In the genomic region with DNA sequence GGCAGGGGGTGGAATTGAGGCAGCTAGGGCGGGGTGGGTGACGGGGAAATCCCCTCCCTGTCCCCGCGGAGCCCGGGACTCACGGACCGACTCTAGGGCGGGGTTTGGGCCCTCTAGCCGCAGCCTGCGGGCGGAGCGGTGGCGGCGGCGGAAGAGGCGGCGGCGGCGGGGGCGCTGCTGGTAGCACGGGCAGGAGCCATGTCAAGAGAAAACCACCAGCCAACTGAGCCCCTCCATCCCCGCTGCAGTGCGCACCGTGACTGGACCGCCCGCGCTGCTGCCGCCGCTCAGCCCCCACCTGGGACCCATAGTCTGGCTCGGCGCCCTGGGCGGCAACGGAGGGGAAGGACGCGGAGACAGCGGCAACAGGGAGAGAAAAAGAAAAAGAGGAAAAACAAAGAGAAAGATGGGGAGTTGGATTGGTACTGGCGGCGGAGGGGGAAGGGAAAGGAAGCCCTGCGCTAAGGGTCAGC, we compare ENCODE assay signal across 1 cellular context.
TF ChIP-seq lines count a peak whose summit lies in the region.

No MANE protein-coding gene starts in this region.

TF ChIP-seq in K562, 482 proteins besides CTCF, POLR2A, EP300 and RAD21 (continues in another document):
- TF ChIP-seq ZNF146 (CRISPR knock-in tag; IDR thresholded peaks at IDR 0.05; ENCODE audit: unreplicated experiment) = no peak
- no peak for TF ChIP-seq ETV1 (tag; conservative IDR thresholded peaks at IDR 0.05; ENCODE audit: low read depth)
- TF ChIP-seq ELK1 (CRISPR knock-in tag; IDR thresholded peaks at IDR 0.05) = no peak
- TF ChIP-seq FOS (IDR thresholded peaks at IDR 0.05; ENCODE audit: extremely low read depth, insufficient read length) = no peak
- TF ChIP-seq TEAD2 (tag; IDR thresholded peaks at IDR 0.05) = no peak
- TF ChIP-seq NR2C1 (IDR thresholded peaks at IDR 0.05) = no peak
- no peak for TF ChIP-seq NR2C1 (tag; IDR thresholded peaks at IDR 0.05)
- no peak for TF ChIP-seq ZEB2 (IDR thresholded peaks at IDR 0.05)
- TF ChIP-seq ETV5 (CRISPR knock-in tag; IDR thresholded peaks at IDR 0.05; ENCODE audit: low read depth) = peak; percentile 58; the same call in 1 of the 2 replicates
- TF ChIP-seq NFIX (CRISPR knock-in tag; IDR thresholded peaks at IDR 0.05; ENCODE audit: low read depth) = no peak
- TF ChIP-seq, protein P1, sequence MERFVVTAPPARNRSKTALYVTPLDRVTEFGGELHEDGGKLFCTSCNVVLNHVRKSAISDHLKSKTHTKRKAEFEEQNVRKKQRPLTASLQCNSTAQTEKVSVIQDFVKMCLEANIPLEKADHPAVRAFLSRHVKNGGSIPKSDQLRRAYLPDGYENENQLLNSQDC (CRISPR knock-in tag; IDR thresholded peaks at IDR 0.05) = peak; percentile 12; the same call in 1 of the 2 replicates
- TF ChIP-seq, protein P2, sequence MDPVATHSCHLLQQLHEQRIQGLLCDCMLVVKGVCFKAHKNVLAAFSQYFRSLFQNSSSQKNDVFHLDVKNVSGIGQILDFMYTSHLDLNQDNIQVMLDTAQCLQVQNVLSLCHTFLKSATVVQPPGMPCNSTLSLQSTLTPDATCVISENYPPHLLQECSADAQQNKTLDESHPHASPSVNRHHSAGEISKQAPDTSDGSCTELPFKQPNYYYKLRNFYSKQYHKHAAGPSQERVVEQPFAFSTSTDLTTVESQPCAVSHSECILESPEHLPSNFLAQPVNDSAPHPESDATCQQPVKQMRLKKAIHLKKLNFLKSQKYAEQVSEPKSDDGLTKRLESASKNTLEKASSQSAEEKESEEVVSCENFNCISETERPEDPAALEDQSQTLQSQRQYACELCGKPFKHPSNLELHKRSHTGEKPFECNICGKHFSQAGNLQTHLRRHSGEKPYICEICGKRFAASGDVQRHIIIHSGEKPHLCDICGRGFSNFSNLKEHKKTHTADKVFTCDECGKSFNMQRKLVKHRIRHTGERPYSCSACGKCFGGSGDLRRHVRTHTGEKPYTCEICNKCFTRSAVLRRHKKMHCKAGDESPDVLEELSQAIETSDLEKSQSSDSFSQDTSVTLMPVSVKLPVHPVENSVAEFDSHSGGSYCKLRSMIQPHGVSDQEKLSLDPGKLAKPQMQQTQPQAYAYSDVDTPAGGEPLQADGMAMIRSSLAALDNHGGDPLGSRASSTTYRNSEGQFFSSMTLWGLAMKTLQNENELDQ (CRISPR knock-in tag; IDR thresholded peaks at IDR 0.05; ENCODE audit: borderline replicate concordance) = no peak
- TF ChIP-seq, protein P3, sequence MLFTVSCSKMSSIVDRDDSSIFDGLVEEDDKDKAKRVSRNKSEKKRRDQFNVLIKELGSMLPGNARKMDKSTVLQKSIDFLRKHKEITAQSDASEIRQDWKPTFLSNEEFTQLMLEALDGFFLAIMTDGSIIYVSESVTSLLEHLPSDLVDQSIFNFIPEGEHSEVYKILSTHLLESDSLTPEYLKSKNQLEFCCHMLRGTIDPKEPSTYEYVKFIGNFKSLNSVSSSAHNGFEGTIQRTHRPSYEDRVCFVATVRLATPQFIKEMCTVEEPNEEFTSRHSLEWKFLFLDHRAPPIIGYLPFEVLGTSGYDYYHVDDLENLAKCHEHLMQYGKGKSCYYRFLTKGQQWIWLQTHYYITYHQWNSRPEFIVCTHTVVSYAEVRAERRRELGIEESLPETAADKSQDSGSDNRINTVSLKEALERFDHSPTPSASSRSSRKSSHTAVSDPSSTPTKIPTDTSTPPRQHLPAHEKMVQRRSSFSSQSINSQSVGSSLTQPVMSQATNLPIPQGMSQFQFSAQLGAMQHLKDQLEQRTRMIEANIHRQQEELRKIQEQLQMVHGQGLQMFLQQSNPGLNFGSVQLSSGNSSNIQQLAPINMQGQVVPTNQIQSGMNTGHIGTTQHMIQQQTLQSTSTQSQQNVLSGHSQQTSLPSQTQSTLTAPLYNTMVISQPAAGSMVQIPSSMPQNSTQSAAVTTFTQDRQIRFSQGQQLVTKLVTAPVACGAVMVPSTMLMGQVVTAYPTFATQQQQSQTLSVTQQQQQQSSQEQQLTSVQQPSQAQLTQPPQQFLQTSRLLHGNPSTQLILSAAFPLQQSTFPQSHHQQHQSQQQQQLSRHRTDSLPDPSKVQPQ (CRISPR knock-in tag; IDR thresholded peaks at IDR 0.05; ENCODE audit: borderline replicate concordance) = no peak
- no peak for TF ChIP-seq RFX7 (CRISPR knock-in tag; IDR thresholded peaks at IDR 0.05)
- no peak for TF ChIP-seq ZC3H8 (IDR thresholded peaks at IDR 0.05)
- no peak for TF ChIP-seq ZKSCAN3 (CRISPR knock-in tag; IDR thresholded peaks at IDR 0.05)
- TF ChIP-seq, protein P4, sequence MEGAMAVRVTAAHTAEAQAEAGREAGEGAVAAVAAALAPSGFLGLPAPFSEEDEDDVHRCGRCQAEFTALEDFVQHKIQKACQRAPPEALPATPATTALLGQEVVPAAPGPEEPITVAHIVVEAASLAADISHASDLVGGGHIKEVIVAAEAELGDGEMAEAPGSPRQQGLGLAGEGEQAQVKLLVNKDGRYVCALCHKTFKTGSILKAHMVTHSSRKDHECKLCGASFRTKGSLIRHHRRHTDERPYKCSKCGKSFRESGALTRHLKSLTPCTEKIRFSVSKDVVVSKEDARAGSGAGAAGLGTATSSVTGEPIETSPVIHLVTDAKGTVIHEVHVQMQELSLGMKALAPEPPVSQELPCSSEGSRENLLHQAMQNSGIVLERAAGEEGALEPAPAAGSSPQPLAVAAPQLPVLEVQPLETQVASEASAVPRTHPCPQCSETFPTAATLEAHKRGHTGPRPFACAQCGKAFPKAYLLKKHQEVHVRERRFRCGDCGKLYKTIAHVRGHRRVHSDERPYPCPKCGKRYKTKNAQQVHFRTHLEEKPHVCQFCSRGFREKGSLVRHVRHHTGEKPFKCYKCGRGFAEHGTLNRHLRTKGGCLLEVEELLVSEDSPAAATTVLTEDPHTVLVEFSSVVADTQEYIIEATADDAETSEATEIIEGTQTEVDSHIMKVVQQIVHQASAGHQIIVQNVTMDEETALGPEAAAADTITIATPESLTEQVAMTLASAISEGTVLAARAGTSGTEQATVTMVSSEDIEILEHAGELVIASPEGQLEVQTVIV (CRISPR knock-in tag; IDR thresholded peaks at IDR 0.05; ENCODE audit: borderline replicate concordance) = no peak
- no peak for TF ChIP-seq DDX20 (tag; IDR thresholded peaks at IDR 0.05; ENCODE audit: low read depth)
- TF ChIP-seq, protein P5, sequence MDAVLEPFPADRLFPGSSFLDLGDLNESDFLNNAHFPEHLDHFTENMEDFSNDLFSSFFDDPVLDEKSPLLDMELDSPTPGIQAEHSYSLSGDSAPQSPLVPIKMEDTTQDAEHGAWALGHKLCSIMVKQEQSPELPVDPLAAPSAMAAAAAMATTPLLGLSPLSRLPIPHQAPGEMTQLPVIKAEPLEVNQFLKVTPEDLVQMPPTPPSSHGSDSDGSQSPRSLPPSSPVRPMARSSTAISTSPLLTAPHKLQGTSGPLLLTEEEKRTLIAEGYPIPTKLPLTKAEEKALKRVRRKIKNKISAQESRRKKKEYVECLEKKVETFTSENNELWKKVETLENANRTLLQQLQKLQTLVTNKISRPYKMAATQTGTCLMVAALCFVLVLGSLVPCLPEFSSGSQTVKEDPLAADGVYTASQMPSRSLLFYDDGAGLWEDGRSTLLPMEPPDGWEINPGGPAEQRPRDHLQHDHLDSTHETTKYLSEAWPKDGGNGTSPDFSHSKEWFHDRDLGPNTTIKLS (IDR thresholded peaks at IDR 0.05; ENCODE audit: borderline replicate concordance, low read depth) = no peak
- TF ChIP-seq RNF2 (IDR thresholded peaks at IDR 0.05) = no peak
- no peak; the same call in 1 of the 2 replicates for TF ChIP-seq XRCC5 (IDR thresholded peaks at IDR 0.05; ENCODE audit: low read depth, low read length)
- TF ChIP-seq, protein P6, sequence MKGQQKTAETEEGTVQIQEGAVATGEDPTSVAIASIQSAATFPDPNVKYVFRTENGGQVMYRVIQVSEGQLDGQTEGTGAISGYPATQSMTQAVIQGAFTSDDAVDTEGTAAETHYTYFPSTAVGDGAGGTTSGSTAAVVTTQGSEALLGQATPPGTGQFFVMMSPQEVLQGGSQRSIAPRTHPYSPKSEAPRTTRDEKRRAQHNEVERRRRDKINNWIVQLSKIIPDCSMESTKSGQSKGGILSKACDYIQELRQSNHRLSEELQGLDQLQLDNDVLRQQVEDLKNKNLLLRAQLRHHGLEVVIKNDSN (CRISPR knock-in tag; IDR thresholded peaks at IDR 0.05) = no peak
- no peak; the same call in 1 of the 2 replicates for TF ChIP-seq NCOR1 (IDR thresholded peaks at IDR 0.05)
- no peak for TF ChIP-seq NELFE (IDR thresholded peaks at IDR 0.05; ENCODE audit: insufficient read depth, insufficient read length)
- peak; percentile 74; the same call in 1 of the 2 replicates for TF ChIP-seq HDAC8 (tag; IDR thresholded peaks at IDR 0.05)
- TF ChIP-seq TFAM (CRISPR knock-in tag; conservative IDR thresholded peaks at IDR 0.05) = no peak
- TF ChIP-seq POLR2AphosphoS5 (IDR thresholded peaks at IDR 0.05; ENCODE audit: control insufficient read depth, insufficient read depth, low read depth, low read length) = peak; percentile 32; the same call in 1 of the 2 replicates
- TF ChIP-seq TAF15 (IDR thresholded peaks at IDR 0.05; ENCODE audit: low read depth, low read length) = 0 out of 2 replicates have a peak, but pooled peaks have one; percentile 38
- TF ChIP-seq, protein P7, sequence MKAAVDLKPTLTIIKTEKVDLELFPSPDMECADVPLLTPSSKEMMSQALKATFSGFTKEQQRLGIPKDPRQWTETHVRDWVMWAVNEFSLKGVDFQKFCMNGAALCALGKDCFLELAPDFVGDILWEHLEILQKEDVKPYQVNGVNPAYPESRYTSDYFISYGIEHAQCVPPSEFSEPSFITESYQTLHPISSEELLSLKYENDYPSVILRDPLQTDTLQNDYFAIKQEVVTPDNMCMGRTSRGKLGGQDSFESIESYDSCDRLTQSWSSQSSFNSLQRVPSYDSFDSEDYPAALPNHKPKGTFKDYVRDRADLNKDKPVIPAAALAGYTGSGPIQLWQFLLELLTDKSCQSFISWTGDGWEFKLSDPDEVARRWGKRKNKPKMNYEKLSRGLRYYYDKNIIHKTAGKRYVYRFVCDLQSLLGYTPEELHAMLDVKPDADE (conservative IDR thresholded peaks at IDR 0.05; ENCODE audit: control insufficient read depth, low read depth, low read length) = no peak
- no peak for TF ChIP-seq DPF2 (IDR thresholded peaks at IDR 0.05)
- TF ChIP-seq ZNF696 (CRISPR knock-in tag; conservative IDR thresholded peaks at IDR 0.05) = no peak
- no peak for TF ChIP-seq CHD4 (IDR thresholded peaks at IDR 0.05; ENCODE audit: insufficient read depth, insufficient replicate concordance, low read depth, low read length, poor library complexity, severe bottlenecking)
- TF ChIP-seq ZNF778 (CRISPR knock-in tag; IDR thresholded peaks at IDR 0.05) = no peak
- no peak; the same call in 1 of the 2 replicates for TF ChIP-seq ZBTB9 (CRISPR knock-in tag; IDR thresholded peaks at IDR 0.05)
- TF ChIP-seq TGIF2 (CRISPR knock-in tag; IDR thresholded peaks at IDR 0.05) = 0 out of 2 replicates have a peak, but pooled peaks have one; percentile 30
- no peak for TF ChIP-seq SMAD1 (IDR thresholded peaks at IDR 0.05; ENCODE audit: low read depth, low read length, partially characterized antibody)
- TF ChIP-seq, protein P8, sequence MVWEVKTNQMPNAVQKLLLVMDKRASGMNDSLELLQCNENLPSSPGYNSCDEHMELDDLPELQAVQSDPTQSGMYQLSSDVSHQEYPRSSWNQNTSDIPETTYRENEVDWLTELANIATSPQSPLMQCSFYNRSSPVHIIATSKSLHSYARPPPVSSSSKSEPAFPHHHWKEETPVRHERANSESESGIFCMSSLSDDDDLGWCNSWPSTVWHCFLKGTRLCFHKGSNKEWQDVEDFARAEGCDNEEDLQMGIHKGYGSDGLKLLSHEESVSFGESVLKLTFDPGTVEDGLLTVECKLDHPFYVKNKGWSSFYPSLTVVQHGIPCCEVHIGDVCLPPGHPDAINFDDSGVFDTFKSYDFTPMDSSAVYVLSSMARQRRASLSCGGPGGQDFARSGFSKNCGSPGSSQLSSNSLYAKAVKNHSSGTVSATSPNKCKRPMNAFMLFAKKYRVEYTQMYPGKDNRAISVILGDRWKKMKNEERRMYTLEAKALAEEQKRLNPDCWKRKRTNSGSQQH (CRISPR knock-in tag; IDR thresholded peaks at IDR 0.05) = 0 out of 2 replicates have a peak, but pooled peaks have one; percentile 11
- TF ChIP-seq IRF2 (CRISPR knock-in tag; IDR thresholded peaks at IDR 0.05) = no peak
- TF ChIP-seq, protein P9, sequence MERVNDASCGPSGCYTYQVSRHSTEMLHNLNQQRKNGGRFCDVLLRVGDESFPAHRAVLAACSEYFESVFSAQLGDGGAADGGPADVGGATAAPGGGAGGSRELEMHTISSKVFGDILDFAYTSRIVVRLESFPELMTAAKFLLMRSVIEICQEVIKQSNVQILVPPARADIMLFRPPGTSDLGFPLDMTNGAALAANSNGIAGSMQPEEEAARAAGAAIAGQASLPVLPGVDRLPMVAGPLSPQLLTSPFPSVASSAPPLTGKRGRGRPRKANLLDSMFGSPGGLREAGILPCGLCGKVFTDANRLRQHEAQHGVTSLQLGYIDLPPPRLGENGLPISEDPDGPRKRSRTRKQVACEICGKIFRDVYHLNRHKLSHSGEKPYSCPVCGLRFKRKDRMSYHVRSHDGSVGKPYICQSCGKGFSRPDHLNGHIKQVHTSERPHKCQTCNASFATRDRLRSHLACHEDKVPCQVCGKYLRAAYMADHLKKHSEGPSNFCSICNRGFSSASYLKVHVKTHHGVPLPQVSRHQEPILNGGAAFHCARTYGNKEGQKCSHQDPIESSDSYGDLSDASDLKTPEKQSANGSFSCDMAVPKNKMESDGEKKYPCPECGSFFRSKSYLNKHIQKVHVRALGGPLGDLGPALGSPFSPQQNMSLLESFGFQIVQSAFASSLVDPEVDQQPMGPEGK (CRISPR knock-in tag; IDR thresholded peaks at IDR 0.05; ENCODE audit: borderline replicate concordance) = no peak
- TF ChIP-seq RBM39 (optimal IDR thresholded peaks at IDR 0.05; ENCODE audit: low read depth, low read length) = no peak
- TF ChIP-seq MCM3 (IDR thresholded peaks at IDR 0.05) = no peak
- TF ChIP-seq SMARCA4 (IDR thresholded peaks at IDR 0.05) = no peak
- TF ChIP-seq MEIS2 (IDR thresholded peaks at IDR 0.05; ENCODE audit: partially characterized antibody) = no peak
- TF ChIP-seq SMAD4 (CRISPR knock-in tag; conservative IDR thresholded peaks at IDR 0.05) = peak; percentile 57
- TF ChIP-seq PHTF2 (CRISPR knock-in tag; IDR thresholded peaks at IDR 0.05) = no peak
- no peak for TF ChIP-seq SETDB1 (IDR thresholded peaks at IDR 0.05; ENCODE audit: low read length)
- TF ChIP-seq C11orf30 (IDR thresholded peaks at IDR 0.05; ENCODE audit: low read depth) = no peak
- TF ChIP-seq SAFB2 (IDR thresholded peaks at IDR 0.05; ENCODE audit: borderline replicate concordance, low read depth, low read length, severe bottlenecking) = no peak
